ENCODE assay signal across 17 cellular contexts in genomic region chr12:106790020-106790419, GRCh38. TPM values are rescaled to one million over a fixed set of nuclear protein-coding genes. Genes with fewer than 3 reads are reported as not detected.
DNase-seq lines count a peak whose midpoint lies in the region; ATAC-seq and TF ChIP-seq lines count a peak whose summit lies in the region.
"Had no signal": no experiment of that assay in that cellular context is flagged by ENCODE, and none has a peak within 500 bp of the region (broad histone marks: within the 10 kb centered on the region; RNA-seq: fewer than 3 reads in every experiment).

No MANE protein-coding gene starts in this region.

- TF ChIP-seq POLR2A in HCT116 (IDR thresholded peaks at IDR 0.05; ENCODE audit: borderline replicate concordance, extremely low read depth, insufficient read depth, insufficient read length) = no peak

- H3K79me2 ChIP-seq in HCT116 (ENCODE audit: insufficient read depth, low read length) = no peaks in the 10 kb centered on the region

- H3K9me3 ChIP-seq in HCT116 (ENCODE audit: control insufficient read depth in 1 of 2, insufficient read depth in 1 of 2, low read depth in 1 of 2, low read length in 2 of 2) (no peaks in the 10 kb centered on the region), mesenchymal stem cell (ENCODE audit: control insufficient read depth, low read length) (peaks cover 6% of the 10 kb centered on the region)
- H3K9me3 ChIP-seq: gastroesophageal sphincter, tibial artery had no signal

- POLR2A ChIA-PET in HCT116 (lab: Charles Lee) = no interaction called here

- peak; percentile 42; the same call in 1 of the 2 replicates for TF ChIP-seq RAD21 in HCT116 (IDR thresholded peaks at IDR 0.05; ENCODE audit: low read depth)

- no peak overlapping the region for H3K18ac ChIP-seq in mesenchymal stem cell (ENCODE audit: low read depth in 1 of 2, low read length in 2 of 2)

- H3K14ac ChIP-seq in mesenchymal stem cell (ENCODE audit: low read length in 2 of 2) = no peak overlapping the region

- H2BK5ac ChIP-seq in mesenchymal stem cell (ENCODE audit: low read depth, low read length, poor library complexity, severe bottlenecking) = no peak overlapping the region

- WGBS in mesenchymal stem cell = 83% methylated on average over 1 of the region's 2 CpGs

- H4K91ac ChIP-seq in mesenchymal stem cell (ENCODE audit: low read length) = no peak overlapping the region

- DNase-seq in DMS53 treated with DMSO at 0.1 percent for 48 hours (lab: John Stamatoyannopoulos, UW; ENCODE audit: unreplicated experiment) (peak; percentile 76), HCT116 (ENCODE audit: low read depth, low spot score) (no peak), SHP77 (lab: John Stamatoyannopoulos, UW) (peak; percentile 7 to 22), left colon (no peak), mesenchymal stem cell (no peak), HUDEP-2 (lab: John Stamatoyannopoulos, UW; ENCODE audit: unreplicated experiment in 76 of 76) (no peak), T-helper 1 cell (no peak)
- DNase-seq: activated CD4-positive, alpha-beta T cell treated with anti-CD3 and anti-CD28 coated beads for 36 hours; activated T-cell treated with anti-CD3 and anti-CD28 coated beads, Interleukin-2, amount 50 U/mL, for 1 hour; anterior cingulate cortex; CD8-positive, alpha-beta memory T cell; natural killer cell; tibial artery had no signal

- H3K36me3 ChIP-seq in HCT116 (ENCODE audit: control insufficient read depth in 1 of 2, insufficient read depth in 2 of 2, low read length in 2 of 2) = peaks cover 4 to 7% of the 10 kb centered on the region in 2 experiments; a peak in 3 of 4 replicates
- peaks cover 14 to 54% of the 10 kb centered on the region in 2 experiments for H3K36me3 ChIP-seq in mesenchymal stem cell (ENCODE audit: control insufficient read depth in 1 of 2, insufficient read depth in 2 of 2, low read depth in 1 of 2, low read length in 2 of 2)

- no peak overlapping the region for H3K4me3 ChIP-seq in HCT116 (replicated peaks in 1 of 2; ENCODE audit: low read depth in 1 of 2, low read length in 2 of 2)
- H3K4me3 ChIP-seq in mesenchymal stem cell (ENCODE audit: insufficient read depth in 1 of 2, low read depth in 1 of 2, low read length in 2 of 2) = no peak overlapping the region
- H3K4me3 ChIP-seq: gastroesophageal sphincter, smooth muscle cell, tibial artery had no signal

- CTCF ChIA-PET in HCT116 (lab: Charles Lee) = interaction anchor here (0.6 to 1.0 kb wide), 2 partner anchors 8 to 13 kb away, joined by 3 to 4 read pairs; no protein-coding TSS in a partner anchor

- H3K27ac ChIP-seq in HCT116 (ENCODE audit: low read depth, low read length) = no peak overlapping the region
- H3K27ac ChIP-seq in mesenchymal stem cell (ENCODE audit: low read length, poor library complexity, severe bottlenecking) = no peak overlapping the region
- H3K27ac ChIP-seq: gastroesophageal sphincter, HL-60, tibial artery had no signal

- peak; percentile 8 to 30 (median 10); a peak in 4 of 6 replicates for TF ChIP-seq CTCF in HCT116 (IDR thresholded peaks at IDR 0.05 in 2 of 3, conservative IDR thresholded peaks at IDR 0.05 in 1 of 3; ENCODE audit: borderline replicate concordance in 1 of 3, insufficient read depth in 1 of 3, low read depth in 2 of 3, low read length in 2 of 3)

- no peaks in the 10 kb centered on the region for H3K27me3 ChIP-seq in HCT116 (ENCODE audit: insufficient read depth, low read length)
- H3K27me3 ChIP-seq in mesenchymal stem cell (ENCODE audit: control insufficient read depth in 1 of 2, insufficient read depth in 1 of 2, low read length in 2 of 2) = no peaks in the 10 kb centered on the region
- H3K27me3 ChIP-seq: gastroesophageal sphincter, tibial artery had no signal

- H3K4me1 ChIP-seq in HCT116 (ENCODE audit: control insufficient read depth in 1 of 2, insufficient read depth in 2 of 2, low read length in 2 of 2) = no peaks in the 10 kb centered on the region
- no peaks in the 10 kb centered on the region for H3K4me1 ChIP-seq in mesenchymal stem cell (ENCODE audit: control insufficient read depth, insufficient read depth, low read depth, low read length)
- H3K4me1 ChIP-seq: gastroesophageal sphincter, tibial artery had no signal

- H2BK12ac ChIP-seq in mesenchymal stem cell (ENCODE audit: low read length in 2 of 2) = no peak overlapping the region

- H2BK120ac ChIP-seq in mesenchymal stem cell (ENCODE audit: low read depth, low read length) = no peak overlapping the region

- no peak overlapping the region for H3K4me2 ChIP-seq in HCT116 (ENCODE audit: low read length)
- H3K4me2 ChIP-seq in mesenchymal stem cell (ENCODE audit: low read length, poor library complexity, severe bottlenecking) = no peak overlapping the region
- H3K4me2 ChIP-seq: smooth muscle cell had no signal

- H2BK15ac ChIP-seq in mesenchymal stem cell (ENCODE audit: low read depth, poor library complexity, severe bottlenecking) = no peak overlapping the region

- no peaks in the 10 kb centered on the region for H3K9me2 ChIP-seq in HCT116 (ENCODE audit: insufficient read depth)

- no peak overlapping the region for H2AK5ac ChIP-seq in mesenchymal stem cell (ENCODE audit: low read length, severe bottlenecking)

- H3K4ac ChIP-seq in mesenchymal stem cell (ENCODE audit: low read depth in 1 of 2, low read length in 2 of 2) = no peak overlapping the region

- no peak overlapping the region for H3K9ac ChIP-seq in HCT116 (ENCODE audit: low read length)
- no peak overlapping the region for H3K9ac ChIP-seq in mesenchymal stem cell (ENCODE audit: low read length)

- intact Hi-C loops in HCT116 (cut with micrococcal nuclease) (no loop called here), left colon (cut with DNase I, micrococcal nuclease) (no loop called here)

- RAD21 ChIA-PET in HCT116 (lab: Charles Lee; ENCODE audit: low non-redundant PET in 1 of 2, low total read pairs in 2 of 2, uncharacterized antibody in 2 of 2, unreplicated experiment in 2 of 2) = no interaction called here

- no peak overlapping the region for H4K8ac ChIP-seq in mesenchymal stem cell (ENCODE audit: low read length)

- ATAC-seq in HCT116 = peak; percentile 57; the same call in 1 of the 2 replicates
- peak; percentile 47 for ATAC-seq in left colon
- no peak for ATAC-seq in HG02981 (IDR thresholded peaks at IDR 0.05; ENCODE audit: unreplicated experiment)
- ATAC-seq: activated CD4-positive, alpha-beta T cell treated with anti-CD3 and anti-CD28 coated beads for 36 hours; gastroesophageal sphincter; natural killer cell had no signal

- no TSS peak for BruUV-seq in HCT116 (replicated peaks; lab: Mats Ljungman, UMichigan)

- no peak overlapping the region for H2AFZ ChIP-seq in HCT116 (ENCODE audit: low read depth, low read length, poor library complexity, severe bottlenecking)
- no peak overlapping the region for H2AFZ ChIP-seq in mesenchymal stem cell (ENCODE audit: low read depth, low read length)

- H3K23ac ChIP-seq in mesenchymal stem cell (ENCODE audit: low read length in 2 of 2) = no peak overlapping the region

- H4K20me1 ChIP-seq in HCT116 (ENCODE audit: insufficient read depth) = no peaks in the 10 kb centered on the region; the same call in 1 of the 2 replicates

- peaks cover 14% of the 10 kb centered on the region for H3K79me1 ChIP-seq in mesenchymal stem cell (replicated peaks; ENCODE audit: low read length, poor library complexity, severe bottlenecking)

TF ChIP-seq in HCT116, 20 proteins besides CTCF, POLR2A, EP300 and RAD21 (continues in another document):
- TF ChIP-seq ATF3 (IDR thresholded peaks at IDR 0.05) (no peak), SIN3A (IDR thresholded peaks at IDR 0.05; ENCODE audit: low read depth) (no peak), JUND (IDR thresholded peaks at IDR 0.05) (no peak), ELF1 (IDR thresholded peaks at IDR 0.05; ENCODE audit: borderline replicate concordance, low read depth) (no peak), FOSL1 (IDR thresholded peaks at IDR 0.05; ENCODE audit: low read depth) (no peak), CBX3 (IDR thresholded peaks at IDR 0.05; ENCODE audit: low read depth) (no peak), SRF (IDR thresholded peaks at IDR 0.05; ENCODE audit: low read depth) (no peak), TCF7L2 (IDR thresholded peaks at IDR 0.05; ENCODE audit: borderline replicate concordance, extremely low read depth, insufficient read depth, insufficient read length) (no peak), SP1 (IDR thresholded peaks at IDR 0.05; ENCODE audit: low read depth) (no peak), POLR2AphosphoS5 (IDR thresholded peaks at IDR 0.05; ENCODE audit: low read depth, low read length) (no peak), ZBTB33 (IDR thresholded peaks at IDR 0.05; ENCODE audit: extremely low read depth, insufficient replicate concordance, low read length) (no peak), CEBPB (IDR thresholded peaks at IDR 0.05; ENCODE audit: low read depth) (no peak), ZFX (IDR thresholded peaks at IDR 0.05) (no peak)

RNA-seq across cellular contexts. Expression of gene RIC8B, which starts 15.5 kb away (rescaled TPM):
- total RNA-seq in HCT116 (2021; ENCODE audit: unreplicated experiment) (16.7 TPM), left colon (10 to 100 TPM; 12.7 to 15.6 TPM)
- polyA plus RNA-seq in HCT116 (2012) = 7.0 and 7.6 TPM in 2 replicates
- polyA plus RNA-seq in mesenchymal stem cell (2013, experiment 1 of 2) = 7.6 TPM
- 6.9 TPM for polyA plus RNA-seq in mesenchymal stem cell (2013, experiment 2 of 2)

Comparison
In these comparisons a context has a peak if more than half of its experiments do, and no peak if none do; other contexts are left out.
1. DNase-seq: peak in DMS53 treated with DMSO at 0.1 percent for 48 hours (single experiment) and SHP77 (2 of 2); none in HCT116 (single experiment), left colon (0 of 2), mesenchymal stem cell (single experiment), HUDEP-2 (0 of 76) and T-helper 1 cell (0 of 5).